Comparison of ENCODE assay signal across 8 cellular contexts in the genomic region with DNA sequence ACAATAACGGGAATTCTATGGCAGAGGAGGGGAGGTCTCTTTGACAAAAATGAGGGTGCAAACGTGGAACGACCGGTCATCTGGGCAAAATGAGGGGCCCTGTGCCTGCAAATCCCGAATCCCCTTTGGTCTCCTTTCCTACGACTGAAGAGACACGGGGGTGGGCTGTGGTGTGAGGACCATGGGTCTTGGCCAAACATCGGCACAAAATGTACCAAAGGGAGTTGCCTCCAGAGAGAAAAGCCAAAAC. TPM values are rescaled to one million over a fixed set of nuclear protein-coding genes. Genes with fewer than 3 reads are reported as not detected.
DNase-seq lines count a peak whose midpoint lies in the region; ATAC-seq and TF ChIP-seq lines count a peak whose summit lies in the region.

No MANE protein-coding gene starts in this region.

- H3K4me2 ChIP-seq in OCI-LY1 (ENCODE audit: low read length) = peak overlapping the region; percentile 100

- H3K4me3 Mint-ChIP-seq in neural crest cell = peak overlapping the region; percentile 83

- H3K4me1 ChIP-seq in OCI-LY1 (ENCODE audit: insufficient read depth, low read length, severe bottlenecking) = peaks cover 38% of the 10 kb centered on the region
- H3K4me1 ChIP-seq in effector memory CD4-positive, alpha-beta T cell (ENCODE audit: control insufficient read depth, insufficient read depth, low read length, poor library complexity, severe bottlenecking) = peaks cover 19% of the 10 kb centered on the region

- H2AFZ ChIP-seq in OCI-LY1 (ENCODE audit: low read length) = no peak overlapping the region

- ATAC-seq in GM18870 (IDR thresholded peaks at IDR 0.05; ENCODE audit: unreplicated experiment) (peak; percentile 28), HG02981 (IDR thresholded peaks at IDR 0.05; ENCODE audit: unreplicated experiment) (no peak), esophagus mucosa (no peak)

- peaks cover 11% of the 10 kb centered on the region; the same call in 1 of the 2 replicates for H3K9me3 ChIP-seq in OCI-LY1 (ENCODE audit: low read length)
- no peaks in the 10 kb centered on the region for H3K9me3 ChIP-seq in effector memory CD4-positive, alpha-beta T cell (ENCODE audit: control insufficient read depth, low read length)

- H3K9me2 ChIP-seq in OCI-LY1 (ENCODE audit: low read depth, low read length) = no peaks in the 10 kb centered on the region

- H3K9ac ChIP-seq in OCI-LY1 (ENCODE audit: low read length) = peak overlapping the region; percentile 95

- peaks cover 34% of the 10 kb centered on the region for H3K36me3 ChIP-seq in OCI-LY1 (ENCODE audit: insufficient read depth, low read length)
- no peaks in the 10 kb centered on the region for H3K36me3 ChIP-seq in effector memory CD4-positive, alpha-beta T cell (ENCODE audit: control insufficient read depth, insufficient read depth, low read length)

- H3K79me2 ChIP-seq in OCI-LY1 (ENCODE audit: insufficient read depth, low read length) = peaks cover 50% of the 10 kb centered on the region

- peak overlapping the region; percentile 93 for H3K27ac ChIP-seq in OCI-LY1 (ENCODE audit: low read depth, low read length, poor library complexity, severe bottlenecking)
- H3K27ac ChIP-seq in effector memory CD4-positive, alpha-beta T cell (ENCODE audit: insufficient read depth, low read length, poor library complexity, severe bottlenecking) = peak overlapping the region; percentile 69

- DNase-seq in effector memory CD4-positive, alpha-beta T cell = no peak
- DNase-seq in neural crest cell (ENCODE audit: low read depth, low spot score) (no peak), iPS-NIHi7 (ENCODE audit: extremely low spot score) (no peak)
- no peak for DNase-seq in activated CD4-positive, CD25-positive, alpha-beta regulatory T cell (lab: John Stamatoyannopoulos, UW)

- H3K27ac Mint-ChIP-seq in neural crest cell (ENCODE audit: unreplicated experiment) = peak overlapping the region; percentile 93

- no peaks in the 10 kb centered on the region for H3K27me3 ChIP-seq in OCI-LY1 (ENCODE audit: insufficient read depth, low read length)
- no peaks in the 10 kb centered on the region for H3K27me3 ChIP-seq in effector memory CD4-positive, alpha-beta T cell (replicated peaks; ENCODE audit: control insufficient read depth, insufficient read depth, low read length, poor library complexity, severe bottlenecking)

- peak overlapping the region; percentile 77 for H3K4me3 ChIP-seq in OCI-LY1 (ENCODE audit: low read depth, low read length, poor library complexity, severe bottlenecking)
- peak overlapping the region; percentile 58 for H3K4me3 ChIP-seq in effector memory CD4-positive, alpha-beta T cell (ENCODE audit: insufficient read depth, low read depth, low read length, poor library complexity, severe bottlenecking)

- H3K9me3 Mint-ChIP-seq in neural crest cell = peaks cover 9% of the 10 kb centered on the region

- peaks cover 8% of the 10 kb centered on the region for H3K4me1 Mint-ChIP-seq in neural crest cell

- no peaks in the 10 kb centered on the region for H4K20me1 ChIP-seq in OCI-LY1 (ENCODE audit: insufficient read depth, low read length)

- peaks cover 6% of the 10 kb centered on the region for H3K36me3 Mint-ChIP-seq in neural crest cell (ENCODE audit: low read depth)

- peaks cover 10% of the 10 kb centered on the region; the same call in 1 of the 2 replicates for H3F3A ChIP-seq in OCI-LY1 (ENCODE audit: insufficient read depth, low read length)

- TF ChIP-seq CTCF in OCI-LY1 (IDR thresholded peaks at IDR 0.05; ENCODE audit: low read length) (no peak), neural crest cell (conservative IDR thresholded peaks at IDR 0.05) (no peak)

- no peaks in the 10 kb centered on the region for H3K27me3 Mint-ChIP-seq in neural crest cell (ENCODE audit: low read depth)

RNA-seq across cellular contexts. Expression of a gene that starts 0.5 kb away (rescaled TPM):
- total RNA-seq in neural crest cell = 10.0 and 12.1 TPM in 2 replicates
- 14.6 TPM for total RNA-seq in esophagus mucosa
